ENCODE assay signal across 8 cellular contexts in genomic region chr2:113584311-113585067, GRCh38. TPM values are rescaled to one million over a fixed set of nuclear protein-coding genes. Genes with fewer than 3 reads are reported as not detected.
DNase-seq lines count a peak whose midpoint lies in the region; ATAC-seq and TF ChIP-seq lines count a peak whose summit lies in the region.
"Not testable (repeated sequence)": the region's sequence is repeated elsewhere in the genome, so short reads cannot be mapped to it uniquely, and the experiment has no call there.

No MANE protein-coding gene starts in this region.

- not testable (repeated sequence) for H3K36me3 Mint-ChIP-seq in activated T-helper 2 cell treated with anti-CD3 and anti-CD28 coated beads, Interferon-gamma antibody, Interleukin-2, Interleukin-4, amounts not matched to agents 10 μg/mL and 5 μg/mL and 100 μg/mL, durations not matched to agents 14 hours and 24 hours and 36 hours (ENCODE audit: low read depth); naive thymus-derived CD4-positive, alpha-beta T cell

- H3K4me3 ChIP-seq in ACC112 (ENCODE audit: low read depth, low read length) (peak overlapping the region; percentile 77), Peyer's patch (peak overlapping the region; percentile 58 to 76 (median 59)), hepatocyte (peak overlapping the region; percentile 28), spleen (peak overlapping the region; percentile 51 to 75 (median 60))
- H3K4me3 ChIP-seq in naive thymus-derived CD4-positive, alpha-beta T cell (ENCODE audit: low read length) = peak overlapping the region; percentile 51

- DNase-seq in H4 (ENCODE audit: low spot score) = peak; percentile 0
- DNase-seq in Peyer's patch = not testable (repeated sequence)
- DNase-seq in activated T-helper 2 cell treated with anti-CD3 and anti-CD28 coated beads, Interferon-gamma antibody, Interleukin-2, Interleukin-4, amounts not matched to agents 10 μg/mL and 5 μg/mL and 100 μg/mL, durations not matched to agents 14 hours and 24 hours and 36 hours (ENCODE audit: low spot score) = peak; percentile 21
- DNase-seq in dermis blood vessel endothelial cell = peak; percentile 19
- peak; percentile 3 for DNase-seq in hepatocyte (ENCODE audit: low spot score)
- peak in 6 of 9 donors; percentile 15 to 36 (median 24) for DNase-seq in naive thymus-derived CD4-positive, alpha-beta T cell
- DNase-seq in spleen = peak; percentile 90

- not testable (repeated sequence) for H3K27me3 Mint-ChIP-seq in activated T-helper 2 cell treated with anti-CD3 and anti-CD28 coated beads, Interferon-gamma antibody, Interleukin-2, Interleukin-4, amounts not matched to agents 10 μg/mL and 5 μg/mL and 100 μg/mL, durations not matched to agents 14 hours and 24 hours and 36 hours (ENCODE audit: low read depth); naive thymus-derived CD4-positive, alpha-beta T cell

- POLR2A ChIA-PET in naive thymus-derived CD4-positive, alpha-beta T cell (lab: Charles Lee) = not testable (repeated sequence)

- not testable (repeated sequence) for H3K79me2 ChIP-seq in ACC112 (ENCODE audit: control insufficient read depth, insufficient read depth, low read length, unreplicated experiment)
- peaks cover 14% of the 10 kb centered on the region for H3K79me2 ChIP-seq in hepatocyte

- peak overlapping the region; percentile 73 for H3K4me2 ChIP-seq in hepatocyte

- H3K9me2 ChIP-seq in hepatocyte (replicated peaks; ENCODE audit: insufficient read depth) = not testable (repeated sequence)

- not testable (repeated sequence) for H3K4me1 ChIP-seq in ACC112 (ENCODE audit: control insufficient read depth, insufficient read depth, low read length, unreplicated experiment); hepatocyte (ENCODE audit: insufficient read depth); naive thymus-derived CD4-positive, alpha-beta T cell (ENCODE audit: control insufficient read depth in 2 of 2, insufficient read depth in 2 of 2, low read length in 2 of 2)
- H3K4me1 ChIP-seq in Peyer's patch = peaks cover 0 to 10% (median 0%) of the 10 kb centered on the region in 4 donors
- H3K4me1 ChIP-seq in spleen = peaks cover 8 to 44% (median 26%) of the 10 kb centered on the region in 6 donors

- intact Hi-C loops in activated T-helper 2 cell treated with anti-CD3 and anti-CD28 coated beads, Interferon-gamma antibody, Interleukin-2, Interleukin-4, amounts not matched to agents 10 μg/mL and 5 μg/mL and 100 μg/mL, durations not matched to agents 14 hours and 24 hours and 36 hours (cut with micrococcal nuclease); spleen (cut with DNase I; ENCODE audit: low total_unique reads): not testable (repeated sequence)
- intact Hi-C loops in naive thymus-derived CD4-positive, alpha-beta T cell (cut with micrococcal nuclease) = loop anchor here in 1 of 2 donors (5.0 kb wide), 1 partner anchor 303 kb away; no protein-coding TSS in a partner anchor

- TF ChIP-seq POLR2A in Peyer's patch (IDR thresholded peaks at IDR 0.05); spleen (IDR thresholded peaks at IDR 0.05): not testable (repeated sequence)

- H4K20me1 ChIP-seq in hepatocyte (ENCODE audit: insufficient read depth, poor library complexity, severe bottlenecking) = not testable (repeated sequence)

- H3K36me3 ChIP-seq in ACC112 (ENCODE audit: insufficient read depth, low read length); Peyer's patch; hepatocyte (replicated peaks; ENCODE audit: insufficient read depth, low read depth); naive thymus-derived CD4-positive, alpha-beta T cell (ENCODE audit: control insufficient read depth in 2 of 3, insufficient read depth in 3 of 3, low read length in 3 of 3); spleen: not testable (repeated sequence)

- WGBS in hepatocyte (ENCODE audit: low lambda C conversion rate, missing lambda C conversion rate) = 3% methylated on average over 28 of the region's 47 CpGs
- WGBS in spleen, 5 donors = 4 to 9% (median 5%) methylated on average over 9 to 25 of the region's 47 CpGs

- CTCF ChIA-PET in naive thymus-derived CD4-positive, alpha-beta T cell (lab: Charles Lee) = not testable (repeated sequence)

- not testable (repeated sequence) for TF ChIP-seq CTCF in Peyer's patch (IDR thresholded peaks at IDR 0.05); hepatocyte (IDR thresholded peaks at IDR 0.05; ENCODE audit: poor library complexity); spleen (IDR thresholded peaks at IDR 0.05 in 8 of 11, conservative IDR thresholded peaks at IDR 0.05 in 3 of 11)

- not testable (repeated sequence) for H3K27ac Mint-ChIP-seq in activated T-helper 2 cell treated with anti-CD3 and anti-CD28 coated beads, Interferon-gamma antibody, Interleukin-2, Interleukin-4, amounts not matched to agents 10 μg/mL and 5 μg/mL and 100 μg/mL, durations not matched to agents 14 hours and 24 hours and 36 hours
- peak overlapping the region in 8 of 9 donors; percentile 48 to 83 (median 78) for H3K27ac Mint-ChIP-seq in naive thymus-derived CD4-positive, alpha-beta T cell

- H3K4me1 Mint-ChIP-seq in activated T-helper 2 cell treated with anti-CD3 and anti-CD28 coated beads, Interferon-gamma antibody, Interleukin-2, Interleukin-4, amounts not matched to agents 10 μg/mL and 5 μg/mL and 100 μg/mL, durations not matched to agents 14 hours and 24 hours and 36 hours (ENCODE audit: low read depth) = peaks cover 14% of the 10 kb centered on the region
- H3K4me1 Mint-ChIP-seq in naive thymus-derived CD4-positive, alpha-beta T cell = peaks cover 16 to 39% (median 28%) of the 10 kb centered on the region in 7 donors

- H3K27ac ChIP-seq in ACC112 (ENCODE audit: low read depth, low read length) = not testable (repeated sequence)
- H3K27ac ChIP-seq in Peyer's patch = peak overlapping the region; percentile 72 to 87 (median 80)
- peak overlapping the region; percentile 98 for H3K27ac ChIP-seq in hepatocyte
- H3K27ac ChIP-seq in naive thymus-derived CD4-positive, alpha-beta T cell (ENCODE audit: low read depth, low read length) = peak overlapping the region; percentile 73
- H3K27ac ChIP-seq in spleen = peak overlapping the region; percentile 80 to 91 (median 85)

- peak overlapping the region; percentile 74 for H3K4me3 Mint-ChIP-seq in activated T-helper 2 cell treated with anti-CD3 and anti-CD28 coated beads, Interferon-gamma antibody, Interleukin-2, Interleukin-4, amounts not matched to agents 10 μg/mL and 5 μg/mL and 100 μg/mL, durations not matched to agents 14 hours and 24 hours and 36 hours (ENCODE audit: low read depth)
- peak overlapping the region; percentile 73 to 82 (median 78) for H3K4me3 Mint-ChIP-seq in naive thymus-derived CD4-positive, alpha-beta T cell

- ATAC-seq in naive thymus-derived CD4-positive, alpha-beta T cell = not testable (repeated sequence)

- not testable (repeated sequence) for H2AFZ ChIP-seq in ACC112 (ENCODE audit: low read length, unreplicated experiment); hepatocyte

- not testable (repeated sequence) for H3K9me3 ChIP-seq in Peyer's patch; hepatocyte (ENCODE audit: low read depth); naive thymus-derived CD4-positive, alpha-beta T cell (ENCODE audit: control insufficient read depth in 2 of 3, low read length in 3 of 3); spleen

- not testable (repeated sequence) for H3K9me3 Mint-ChIP-seq in activated T-helper 2 cell treated with anti-CD3 and anti-CD28 coated beads, Interferon-gamma antibody, Interleukin-2, Interleukin-4, amounts not matched to agents 10 μg/mL and 5 μg/mL and 100 μg/mL, durations not matched to agents 14 hours and 24 hours and 36 hours; naive thymus-derived CD4-positive, alpha-beta T cell

- not testable (repeated sequence) for H3K27me3 ChIP-seq in ACC112 (ENCODE audit: insufficient read depth, low read length); Peyer's patch; hepatocyte; naive thymus-derived CD4-positive, alpha-beta T cell (ENCODE audit: control insufficient read depth in 2 of 2, insufficient read depth in 2 of 2, low read length in 2 of 2); spleen (replicated peaks in 1 of 7)

RNA-seq across cellular contexts. Expression of gene RABL2A, which starts 42.6 kb away (rescaled TPM):
- 4.5 and 6.4 TPM in 2 replicates for total RNA-seq in H4 (2014; rRNA removed; shearing (Covaris generic))
- total RNA-seq in Peyer's patch (10 to 100 TPM in 3 of 4 donors, 1 to 10 TPM in 1; 6.7 to 26.5 (median 14.3) TPM), dermis blood vessel endothelial cell (4.1 and 6.3 TPM in 2 replicates), hepatocyte (7.3 and 9.3 TPM in 2 replicates), spleen (10 to 100 TPM; 12.1 to 29.5 (median 17.8) TPM)
- 25.3 and 27.0 TPM in 2 replicates for total RNA-seq in activated T-helper 2 cell treated with anti-CD3 and anti-CD28 coated beads, Interferon-gamma antibody, Interleukin-2, Interleukin-4, amounts not matched to agents 10 μg/mL and 5 μg/mL and 100 μg/mL, durations not matched to agents 14 hours and 24 hours and 36 hours
- polyA plus RNA-seq in hepatocyte (15.4 and 16.2 TPM in 2 replicates), spleen (10 to 100 TPM; 10.5 to 13.9 (median 10.9) TPM)
- 10 to 100 TPM; 16.5 to 57.9 (median 26.2) TPM for total RNA-seq in naive thymus-derived CD4-positive, alpha-beta T cell
- 10 to 100 TPM; 14.8 to 19.0 TPM for polyA plus RNA-seq in naive thymus-derived CD4-positive, alpha-beta T cell
